2 cellular contexts compared by ENCODE assay signal in genomic region chr14:55578511-55578910, GRCh38.
TF ChIP-seq lines count a peak whose summit lies in the region.

No MANE protein-coding gene starts in this region.

TF ChIP-seq in GM23338, 12 proteins besides CTCF, POLR2A, EP300 and RAD21:
- TF ChIP-seq CREB1 (CRISPR knock-in tag; IDR thresholded peaks at IDR 0.05; ENCODE audit: low read depth): no peak
- TF ChIP-seq, protein P1, sequence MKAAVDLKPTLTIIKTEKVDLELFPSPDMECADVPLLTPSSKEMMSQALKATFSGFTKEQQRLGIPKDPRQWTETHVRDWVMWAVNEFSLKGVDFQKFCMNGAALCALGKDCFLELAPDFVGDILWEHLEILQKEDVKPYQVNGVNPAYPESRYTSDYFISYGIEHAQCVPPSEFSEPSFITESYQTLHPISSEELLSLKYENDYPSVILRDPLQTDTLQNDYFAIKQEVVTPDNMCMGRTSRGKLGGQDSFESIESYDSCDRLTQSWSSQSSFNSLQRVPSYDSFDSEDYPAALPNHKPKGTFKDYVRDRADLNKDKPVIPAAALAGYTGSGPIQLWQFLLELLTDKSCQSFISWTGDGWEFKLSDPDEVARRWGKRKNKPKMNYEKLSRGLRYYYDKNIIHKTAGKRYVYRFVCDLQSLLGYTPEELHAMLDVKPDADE (IDR thresholded peaks at IDR 0.05): no peak
- TF ChIP-seq JUNB (IDR thresholded peaks at IDR 0.05; ENCODE audit: unreplicated experiment): no peak
- TF ChIP-seq ZNF114 (CRISPR knock-in tag; IDR thresholded peaks at IDR 0.05): no peak
- no peak for TF ChIP-seq EZH2phosphoT487 (IDR thresholded peaks at IDR 0.05; ENCODE audit: unreplicated experiment)
- no peak for TF ChIP-seq EZH2 (IDR thresholded peaks at IDR 0.05; ENCODE audit: low read depth, unreplicated experiment)
- TF ChIP-seq POLR2AphosphoS5 (IDR thresholded peaks at IDR 0.05; ENCODE audit: low read depth): no peak
- TF ChIP-seq ZNF331 (CRISPR knock-in tag; IDR thresholded peaks at IDR 0.05; ENCODE audit: low read depth): no peak
- no peak for TF ChIP-seq STAT1 (IDR thresholded peaks at IDR 0.05; ENCODE audit: unreplicated experiment)
- TF ChIP-seq NANOG (IDR thresholded peaks at IDR 0.05; ENCODE audit: borderline replicate concordance): no peak

TF ChIP-seq in H1, 55 proteins besides CTCF, POLR2A, EP300 and RAD21:
- TF ChIP-seq PHF8 (conservative IDR thresholded peaks at IDR 0.05; ENCODE audit: low read depth, low read length) (no peak), FOSL1 (IDR thresholded peaks at IDR 0.05; ENCODE audit: insufficient read depth, low read depth, low read length) (no peak), CBX5 (IDR thresholded peaks at IDR 0.05; ENCODE audit: low read depth, low read length) (no peak), ASH2L (IDR thresholded peaks at IDR 0.05; ENCODE audit: low read length) (no peak), GTF2F1 (IDR thresholded peaks at IDR 0.05; ENCODE audit: borderline replicate concordance, low read depth, low read length) (no peak), BRCA1 (IDR thresholded peaks at IDR 0.05; ENCODE audit: low read depth, low read length) (no peak), SIN3A (conservative IDR thresholded peaks at IDR 0.05 in 1 of 2, IDR thresholded peaks at IDR 0.05 in 1 of 2; ENCODE audit: low read depth in 1 of 2, low read length in 2 of 2) (no peak), SP1 (IDR thresholded peaks at IDR 0.05; ENCODE audit: low read depth, low read length) (no peak), TEAD4 (IDR thresholded peaks at IDR 0.05; ENCODE audit: low read depth, low read length) (no peak), NANOG (IDR thresholded peaks at IDR 0.05; ENCODE audit: insufficient read depth, low read depth, low read length, poor library complexity, severe bottlenecking) (no peak), NRF1 (IDR thresholded peaks at IDR 0.05; ENCODE audit: low read depth, low read length) (no peak), YY1 (IDR thresholded peaks at IDR 0.05; ENCODE audit: low read depth, low read length) (no peak), TCF12 (IDR thresholded peaks at IDR 0.05; ENCODE audit: low read depth, low read length) (no peak), CHD1 (IDR thresholded peaks at IDR 0.05; ENCODE audit: low read depth, low read length) (no peak), RNF2 (IDR thresholded peaks at IDR 0.05; ENCODE audit: borderline replicate concordance, low read depth, low read length, missing control alignments, poor library complexity, severe bottlenecking) (no peak), RFX5 (IDR thresholded peaks at IDR 0.05; ENCODE audit: borderline replicate concordance, low read depth, low read length) (no peak), KDM5A (IDR thresholded peaks at IDR 0.05; ENCODE audit: low read length) (no peak), RBBP5 (IDR thresholded peaks at IDR 0.05; ENCODE audit: borderline replicate concordance, low read depth, low read length) (no peak)
- TF ChIP-seq, protein P2, sequence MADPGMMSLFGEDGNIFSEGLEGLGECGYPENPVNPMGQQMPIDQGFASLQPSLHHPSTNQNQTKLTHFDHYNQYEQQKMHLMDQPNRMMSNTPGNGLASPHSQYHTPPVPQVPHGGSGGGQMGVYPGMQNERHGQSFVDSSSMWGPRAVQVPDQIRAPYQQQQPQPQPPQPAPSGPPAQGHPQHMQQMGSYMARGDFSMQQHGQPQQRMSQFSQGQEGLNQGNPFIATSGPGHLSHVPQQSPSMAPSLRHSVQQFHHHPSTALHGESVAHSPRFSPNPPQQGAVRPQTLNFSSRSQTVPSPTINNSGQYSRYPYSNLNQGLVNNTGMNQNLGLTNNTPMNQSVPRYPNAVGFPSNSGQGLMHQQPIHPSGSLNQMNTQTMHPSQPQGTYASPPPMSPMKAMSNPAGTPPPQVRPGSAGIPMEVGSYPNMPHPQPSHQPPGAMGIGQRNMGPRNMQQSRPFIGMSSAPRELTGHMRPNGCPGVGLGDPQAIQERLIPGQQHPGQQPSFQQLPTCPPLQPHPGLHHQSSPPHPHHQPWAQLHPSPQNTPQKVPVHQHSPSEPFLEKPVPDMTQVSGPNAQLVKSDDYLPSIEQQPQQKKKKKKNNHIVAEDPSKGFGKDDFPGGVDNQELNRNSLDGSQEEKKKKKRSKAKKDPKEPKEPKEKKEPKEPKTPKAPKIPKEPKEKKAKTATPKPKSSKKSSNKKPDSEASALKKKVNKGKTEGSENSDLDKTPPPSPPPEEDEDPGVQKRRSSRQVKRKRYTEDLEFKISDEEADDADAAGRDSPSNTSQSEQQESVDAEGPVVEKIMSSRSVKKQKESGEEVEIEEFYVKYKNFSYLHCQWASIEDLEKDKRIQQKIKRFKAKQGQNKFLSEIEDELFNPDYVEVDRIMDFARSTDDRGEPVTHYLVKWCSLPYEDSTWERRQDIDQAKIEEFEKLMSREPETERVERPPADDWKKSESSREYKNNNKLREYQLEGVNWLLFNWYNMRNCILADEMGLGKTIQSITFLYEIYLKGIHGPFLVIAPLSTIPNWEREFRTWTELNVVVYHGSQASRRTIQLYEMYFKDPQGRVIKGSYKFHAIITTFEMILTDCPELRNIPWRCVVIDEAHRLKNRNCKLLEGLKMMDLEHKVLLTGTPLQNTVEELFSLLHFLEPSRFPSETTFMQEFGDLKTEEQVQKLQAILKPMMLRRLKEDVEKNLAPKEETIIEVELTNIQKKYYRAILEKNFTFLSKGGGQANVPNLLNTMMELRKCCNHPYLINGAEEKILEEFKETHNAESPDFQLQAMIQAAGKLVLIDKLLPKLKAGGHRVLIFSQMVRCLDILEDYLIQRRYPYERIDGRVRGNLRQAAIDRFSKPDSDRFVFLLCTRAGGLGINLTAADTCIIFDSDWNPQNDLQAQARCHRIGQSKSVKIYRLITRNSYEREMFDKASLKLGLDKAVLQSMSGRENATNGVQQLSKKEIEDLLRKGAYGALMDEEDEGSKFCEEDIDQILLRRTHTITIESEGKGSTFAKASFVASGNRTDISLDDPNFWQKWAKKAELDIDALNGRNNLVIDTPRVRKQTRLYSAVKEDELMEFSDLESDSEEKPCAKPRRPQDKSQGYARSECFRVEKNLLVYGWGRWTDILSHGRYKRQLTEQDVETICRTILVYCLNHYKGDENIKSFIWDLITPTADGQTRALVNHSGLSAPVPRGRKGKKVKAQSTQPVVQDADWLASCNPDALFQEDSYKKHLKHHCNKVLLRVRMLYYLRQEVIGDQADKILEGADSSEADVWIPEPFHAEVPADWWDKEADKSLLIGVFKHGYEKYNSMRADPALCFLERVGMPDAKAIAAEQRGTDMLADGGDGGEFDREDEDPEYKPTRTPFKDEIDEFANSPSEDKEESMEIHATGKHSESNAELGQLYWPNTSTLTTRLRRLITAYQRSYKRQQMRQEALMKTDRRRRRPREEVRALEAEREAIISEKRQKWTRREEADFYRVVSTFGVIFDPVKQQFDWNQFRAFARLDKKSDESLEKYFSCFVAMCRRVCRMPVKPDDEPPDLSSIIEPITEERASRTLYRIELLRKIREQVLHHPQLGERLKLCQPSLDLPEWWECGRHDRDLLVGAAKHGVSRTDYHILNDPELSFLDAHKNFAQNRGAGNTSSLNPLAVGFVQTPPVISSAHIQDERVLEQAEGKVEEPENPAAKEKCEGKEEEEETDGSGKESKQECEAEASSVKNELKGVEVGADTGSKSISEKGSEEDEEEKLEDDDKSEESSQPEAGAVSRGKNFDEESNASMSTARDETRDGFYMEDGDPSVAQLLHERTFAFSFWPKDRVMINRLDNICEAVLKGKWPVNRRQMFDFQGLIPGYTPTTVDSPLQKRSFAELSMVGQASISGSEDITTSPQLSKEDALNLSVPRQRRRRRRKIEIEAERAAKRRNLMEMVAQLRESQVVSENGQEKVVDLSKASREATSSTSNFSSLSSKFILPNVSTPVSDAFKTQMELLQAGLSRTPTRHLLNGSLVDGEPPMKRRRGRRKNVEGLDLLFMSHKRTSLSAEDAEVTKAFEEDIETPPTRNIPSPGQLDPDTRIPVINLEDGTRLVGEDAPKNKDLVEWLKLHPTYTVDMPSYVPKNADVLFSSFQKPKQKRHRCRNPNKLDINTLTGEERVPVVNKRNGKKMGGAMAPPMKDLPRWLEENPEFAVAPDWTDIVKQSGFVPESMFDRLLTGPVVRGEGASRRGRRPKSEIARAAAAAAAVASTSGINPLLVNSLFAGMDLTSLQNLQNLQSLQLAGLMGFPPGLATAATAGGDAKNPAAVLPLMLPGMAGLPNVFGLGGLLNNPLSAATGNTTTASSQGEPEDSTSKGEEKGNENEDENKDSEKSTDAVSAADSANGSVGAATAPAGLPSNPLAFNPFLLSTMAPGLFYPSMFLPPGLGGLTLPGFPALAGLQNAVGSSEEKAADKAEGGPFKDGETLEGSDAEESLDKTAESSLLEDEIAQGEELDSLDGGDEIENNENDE (IDR thresholded peaks at IDR 0.05; ENCODE audit: insufficient replicate concordance, low read length): no peak
